In genomic region chr1:205261946-205262668, GRCh38 we compare ENCODE assay signal across 16 cellular contexts. TPM values are rescaled to one million over a fixed set of nuclear protein-coding genes. Genes with fewer than 3 reads are reported as not detected.
DNase-seq lines count a peak whose midpoint lies in the region; ATAC-seq, FAIRE-seq and TF ChIP-seq lines count a peak whose summit lies in the region.
"Had no signal": no experiment of that assay in that cellular context is flagged by ENCODE, and none has a peak within 500 bp of the region (broad histone marks: within the 10 kb centered on the region; RNA-seq: fewer than 3 reads in every experiment).

No MANE protein-coding gene starts in this region.

- 37% methylated on average over 5 of the region's 5 CpGs for whole genome bisulfite sequencing in K562 (ENCODE audit: insufficient coverage, low coverage, missing lambda C conversion rate)

- no peak for TF ChIP-seq POLR2A in K562 (conservative IDR thresholded peaks at IDR 0.05)

- H3K4me3 Mint-ChIP-seq in naive thymus-derived CD4-positive, alpha-beta T cell: no peak overlapping the region
- H3K4me3 Mint-ChIP-seq: memory B cell had no signal

- peaks cover 0 to 20% (median 7%) of the 10 kb centered on the region in 7 donors for H3K4me1 Mint-ChIP-seq in naive thymus-derived CD4-positive, alpha-beta T cell
- H3K4me1 Mint-ChIP-seq: memory B cell had no signal

- H2AFZ ChIP-seq in K562 (ENCODE audit: low read depth, low read length): no peak overlapping the region

- TF ChIP-seq CTCF in AG10803 (conservative IDR thresholded peaks at IDR 0.05; ENCODE audit: low read length) (no peak), K562 (IDR thresholded peaks at IDR 0.05 in 2 of 3, conservative IDR thresholded peaks at IDR 0.05 in 1 of 3; ENCODE audit: insufficient read depth in 2 of 3, low read depth in 1 of 3, low read length in 3 of 3) (no peak)

- no peaks in the 10 kb centered on the region for H3K79me2 ChIP-seq in K562 (ENCODE audit: control insufficient read depth, insufficient read depth, low read length)

- no peak overlapping the region for H3K27ac Mint-ChIP-seq in naive thymus-derived CD4-positive, alpha-beta T cell
- H3K27ac Mint-ChIP-seq: memory B cell had no signal

- H3K4me1 ChIP-seq in K562 (replicated peaks in 1 of 2; ENCODE audit: control insufficient read depth in 2 of 2, insufficient read depth in 2 of 2, low read length in 2 of 2): peaks cover 32 to 37% of the 10 kb centered on the region in 2 experiments
- no peaks in the 10 kb centered on the region for H3K4me1 ChIP-seq in naive thymus-derived CD4-positive, alpha-beta T cell (ENCODE audit: control insufficient read depth in 2 of 2, insufficient read depth in 2 of 2, low read length in 2 of 2)
- H3K4me1 ChIP-seq: tibial artery had no signal

- BruUV-seq in K562 (replicated peaks; lab: Mats Ljungman, UMichigan): no TSS peak

- intact Hi-C loops in K562 (cut with micrococcal nuclease): no loop called here
- intact Hi-C loops in naive thymus-derived CD4-positive, alpha-beta T cell (cut with micrococcal nuclease): no loop called here

- ATAC-seq in K562: no peak
- ATAC-seq in naive thymus-derived CD4-positive, alpha-beta T cell: no peak
- ATAC-seq in HG02588 (IDR thresholded peaks at IDR 0.05; ENCODE audit: unreplicated experiment): no peak

- H4K20me1 ChIP-seq in K562 (replicated peaks; ENCODE audit: control insufficient read depth, insufficient read depth, low read length): no peaks in the 10 kb centered on the region

- no peak overlapping the region for H3K4me3 ChIP-seq in AG10803 (ENCODE audit: low read length)
- no peak overlapping the region for H3K4me3 ChIP-seq in K562
- H3K4me3 ChIP-seq in naive thymus-derived CD4-positive, alpha-beta T cell (ENCODE audit: low read length): no peak overlapping the region
- H3K4me3 ChIP-seq: heart right ventricle, SK-N-MC, tibial artery had no signal

- in situ Hi-C loops in KBM-7 (cut with MboI; ENCODE audit: low pct_unique_long_range_greater_than_20kb, low sequenced_read_pairs) (no loop called here), K562 (cut with MboI) (no loop called here)

- H3K36me3 ChIP-seq in K562 (ENCODE audit: control insufficient read depth, insufficient read depth, low read length): no peaks in the 10 kb centered on the region
- H3K36me3 ChIP-seq in naive thymus-derived CD4-positive, alpha-beta T cell (ENCODE audit: control insufficient read depth in 2 of 3, insufficient read depth in 3 of 3, low read length in 3 of 3): no peaks in the 10 kb centered on the region
- H3K36me3 ChIP-seq: heart right ventricle, tibial artery had no signal

- H3K9ac ChIP-seq in K562 (ENCODE audit: insufficient read depth in 1 of 2, low read depth in 2 of 2, low read length in 2 of 2): no peak overlapping the region

- no peak overlapping the region for H3K4me2 ChIP-seq in K562 (ENCODE audit: insufficient read depth, low read length)

- no peaks in the 10 kb centered on the region for H3K36me3 Mint-ChIP-seq in naive thymus-derived CD4-positive, alpha-beta T cell
- H3K36me3 Mint-ChIP-seq: memory B cell had no signal

- no peak for FAIRE-seq in K562 (lab: Jason Lieb, UNC)

- no peaks in the 10 kb centered on the region for H3K27me3 Mint-ChIP-seq in naive thymus-derived CD4-positive, alpha-beta T cell

- H3K9me1 ChIP-seq in K562 (ENCODE audit: control insufficient read depth, insufficient read depth, low read length): no peaks in the 10 kb centered on the region

- H3K9me3 Mint-ChIP-seq in naive thymus-derived CD4-positive, alpha-beta T cell: no peaks in the 10 kb centered on the region
- H3K9me3 Mint-ChIP-seq: memory B cell had no signal

- DNase-seq in AG10803 (ENCODE audit: low read depth) (peak; percentile 45), KBM-7 (peak; percentile 39), K562 (ENCODE audit: extremely low read depth in 1 of 4, low spot score in 3 of 4) (no peak), DMS79 treated with DMSO at 0.1 percent for 48 hours (lab: John Stamatoyannopoulos, UW) (no peak), MV-4-11 (lab: John Stamatoyannopoulos, UW) (no peak)
- DNase-seq in naive thymus-derived CD4-positive, alpha-beta T cell: no peak
- DNase-seq: activated naive CD4-positive, alpha-beta T cell treated with Interleukin-2 at 50 U/mL for 16 hours; effector CD8-positive, alpha-beta T cell; heart right ventricle; MM.1S; NCI-H524; tibial artery had no signal

- POLR2A ChIA-PET in K562 (lab: Yijun Ruan, JAX): interaction anchor here (0.6 to 3.5 kb wide), 9 partner anchors 9 to 576 kb away, joined by 3 to 15 read pairs (median 3); partner anchors contain the start of gene LRRN2
- POLR2A ChIA-PET in naive thymus-derived CD4-positive, alpha-beta T cell (lab: Charles Lee): interaction anchor here (0.5 kb wide), 1 partner anchor 138 kb away, joined by 4 read pairs; no protein-coding TSS in a partner anchor

- TF ChIP-seq EP300 in K562 (IDR thresholded peaks at IDR 0.05; ENCODE audit: low read length): no peak

- no peak for TF ChIP-seq RAD21 in K562 (CRISPR knock-in tag; conservative IDR thresholded peaks at IDR 0.05 in 1 of 2, IDR thresholded peaks at IDR 0.05 in 1 of 2)

- 0 out of 5 replicates have a peak, but pooled peaks cover 0 to 4% of the 10 kb centered on the region in 2 experiments for H3K27me3 ChIP-seq in K562 (ENCODE audit: control insufficient read depth in 2 of 2, insufficient read depth in 2 of 2, low read length in 2 of 2)
- no peaks in the 10 kb centered on the region for H3K27me3 ChIP-seq in layer of hippocampus (ENCODE audit: control insufficient read depth, insufficient read depth, low read length)
- H3K27me3 ChIP-seq in naive thymus-derived CD4-positive, alpha-beta T cell (ENCODE audit: control insufficient read depth in 2 of 2, insufficient read depth in 2 of 2, low read length in 2 of 2): no peaks in the 10 kb centered on the region
- H3K27me3 ChIP-seq: heart right ventricle, tibial artery had no signal

- CTCF ChIA-PET in K562 (lab: Yijun Ruan, JAX; ENCODE audit: low intra/inter-chr PET ratio): no interaction called here
- CTCF ChIA-PET in naive thymus-derived CD4-positive, alpha-beta T cell (lab: Charles Lee): interaction anchor here (0.6 to 3.6 kb wide), 6 partner anchors 9 to 1584 kb away, joined by 3 to 12 read pairs (median 4); no protein-coding TSS in a partner anchor

- H3K27ac ChIP-seq in K562 (ENCODE audit: extremely low read depth, low read depth, low read length): no peak overlapping the region
- H3K27ac ChIP-seq in layer of hippocampus (ENCODE audit: low read depth, low read length): peak overlapping the region; percentile 2
- no peak overlapping the region for H3K27ac ChIP-seq in naive thymus-derived CD4-positive, alpha-beta T cell (ENCODE audit: low read depth, low read length)
- H3K27ac ChIP-seq: SK-N-MC, tibial artery had no signal

- H3K9me3 ChIP-seq in K562 (replicated peaks; ENCODE audit: control insufficient read depth, insufficient read depth, low read depth, low read length): no peaks in the 10 kb centered on the region
- no peaks in the 10 kb centered on the region for H3K9me3 ChIP-seq in naive thymus-derived CD4-positive, alpha-beta T cell (ENCODE audit: control insufficient read depth in 2 of 3, low read length in 3 of 3)
- H3K9me3 ChIP-seq: heart right ventricle, tibial artery had no signal

RNA-seq across cellular contexts. Expression of gene TMCC2, which starts 34.4 kb away (rescaled TPM):
- 0.44 and 1.0 TPM in 2 replicates for total RNA-seq in K562 (2011; cell fraction: chromatin; rRNA removed; ENCODE audit: low replicate concordance)
- total RNA-seq in K562 (2011; cell fraction: nucleolus; rRNA removed): 0.66 and 1.0 TPM in 2 replicates
- total RNA-seq in K562 (2011; cell fraction: nucleoplasm; rRNA removed): 0.51 and 1.1 TPM in 2 replicates
- 1.5 and 1.6 TPM in 2 replicates for total RNA-seq in K562 (2014; rRNA removed)
- total RNA-seq in K562 (2014; rRNA removed; fragmentation: Illumina TruSeq; extraction: Trizol): 0.48 and 0.62 TPM in 2 replicates
- 0.94 and 0.98 TPM in 2 replicates for total RNA-seq in K562 (2015; rRNA removed; fragmentation: Illumina TruSeq; extraction: Trizol)
- total RNA-seq in K562 (2021): 1.8 TPM in 2 replicates
- polyA plus RNA-seq in K562 (2011; rRNA removed): 0.60 and 1.3 TPM in 2 replicates
- 1.6 and 1.7 TPM in 2 replicates for polyA plus RNA-seq in K562 (2011; cell fraction: cytosol; rRNA removed)
- polyA plus RNA-seq in K562 (2011; cell fraction: nucleus; rRNA removed): 1.6 and 1.9 TPM in 2 replicates
- polyA plus RNA-seq in K562 (2012): 2.0 and 6.3 TPM in 2 replicates
- polyA plus RNA-seq in K562 (2014; fragmentation: Illumina TruSeq; extraction: Trizol): 1.2 and 1.3 TPM in 2 replicates
- polyA plus RNA-seq in K562 (2014; fragmentation: Nextera tagmentation; extraction: Ambion mirVana): under 1 TPM; 0.06 to 0.10 TPM
- polyA plus RNA-seq in K562 (2014; rRNA removed): 1.2 and 2.0 TPM in 2 replicates
- 0.74 and 1.3 TPM in 2 replicates for polyA minus RNA-seq in K562 (2011; rRNA and poly(A)+ RNA removed)
- 0.76 and 2.9 TPM in 2 replicates for polyA minus RNA-seq in K562 (2011; cell fraction: cytosol; rRNA and poly(A)+ RNA removed)
- polyA minus RNA-seq in K562 (2011; cell fraction: nucleus; rRNA and poly(A)+ RNA removed): 0.54 and 1.6 TPM in 2 replicates
- 1 to 10 TPM; 1.1 to 3.6 (median 1.8) TPM for total RNA-seq in naive thymus-derived CD4-positive, alpha-beta T cell
- polyA plus RNA-seq in naive thymus-derived CD4-positive, alpha-beta T cell: under 1 TPM; 0.30 to 0.38 TPM

RNA-seq across cellular contexts. Expression of gene DSTYK, which starts 50.6 kb away (rescaled TPM):
- 12.5 and 15.3 TPM in 2 replicates for total RNA-seq in K562 (2011; cell fraction: chromatin; rRNA removed; ENCODE audit: low replicate concordance)
- total RNA-seq in K562 (2011; cell fraction: nucleolus; rRNA removed): 6.3 and 7.2 TPM in 2 replicates
- 11.8 and 16.3 TPM in 2 replicates for total RNA-seq in K562 (2011; cell fraction: nucleoplasm; rRNA removed)
- total RNA-seq in K562 (2014; rRNA removed) (4.2 and 5.5 TPM in 2 replicates), K562 (2014; rRNA removed; fragmentation: Illumina TruSeq; extraction: Trizol) (7.0 TPM in 2 replicates), K562 (2015; rRNA removed; fragmentation: Illumina TruSeq; extraction: Trizol) (6.6 and 7.1 TPM in 2 replicates), K562 (2021) (6.2 and 7.3 TPM in 2 replicates)
- polyA plus RNA-seq in K562 (2011; rRNA removed) (6.3 and 7.0 TPM in 2 replicates), K562 (2014; fragmentation: Illumina TruSeq; extraction: Trizol) (6.3 and 6.9 TPM in 2 replicates), K562 (2014; fragmentation: Nextera tagmentation; extraction: Ambion mirVana) (1 to 10 TPM; 4.6 to 5.0 TPM), K562 (2014; rRNA removed) (4.8 and 5.4 TPM in 2 replicates)
- polyA plus RNA-seq in K562 (2011; cell fraction: cytosol; rRNA removed): 2.3 and 4.7 TPM in 2 replicates
- polyA plus RNA-seq in K562 (2011; cell fraction: nucleus; rRNA removed): 2.9 and 3.0 TPM in 2 replicates
- polyA plus RNA-seq in K562 (2012): 5.6 and 8.7 TPM in 2 replicates
- 11.5 and 13.9 TPM in 2 replicates for polyA minus RNA-seq in K562 (2011; rRNA and poly(A)+ RNA removed)
- polyA minus RNA-seq in K562 (2011; cell fraction: cytosol; rRNA and poly(A)+ RNA removed): 4.2 and 4.4 TPM in 2 replicates
- 4.6 and 8.2 TPM in 2 replicates for polyA minus RNA-seq in K562 (2011; cell fraction: nucleus; rRNA and poly(A)+ RNA removed)
- total RNA-seq in naive thymus-derived CD4-positive, alpha-beta T cell: 10 to 100 TPM; 11.3 to 18.5 (median 15.2) TPM
- polyA plus RNA-seq in naive thymus-derived CD4-positive, alpha-beta T cell: 1 to 10 TPM; 6.4 to 9.5 TPM

RNA-seq across cellular contexts. Expression of gene NUAK2, which starts 59.4 kb away (rescaled TPM):
- total RNA-seq in K562 (2011; cell fraction: chromatin; rRNA removed; ENCODE audit: low replicate concordance): 0.40 and 0.90 TPM in 2 replicates
- total RNA-seq in K562 (2011; cell fraction: nucleolus; rRNA removed): 0.39 and 0.83 TPM in 2 replicates
- total RNA-seq in K562 (2011; cell fraction: nucleoplasm; rRNA removed): 0.23 and 0.73 TPM in 2 replicates
- total RNA-seq in K562 (2014; rRNA removed) (0.05 and 0.29 TPM in 2 replicates), K562 (2014; rRNA removed; fragmentation: Illumina TruSeq; extraction: Trizol) (0.13 and 0.18 TPM in 2 replicates), K562 (2015; rRNA removed; fragmentation: Illumina TruSeq; extraction: Trizol) (0.14 and 0.15 TPM in 2 replicates), K562 (2021) (0.44 and 0.47 TPM in 2 replicates)
- polyA plus RNA-seq in K562 (2011; rRNA removed) (0.11 and 0.68 TPM in 2 replicates), K562 (2014; fragmentation: Illumina TruSeq; extraction: Trizol) (0.27 and 0.33 TPM in 2 replicates), K562 (2014; fragmentation: Nextera tagmentation; extraction: Ambion mirVana) (under 1 TPM; 0.04 to 0.10 TPM), K562 (2014; rRNA removed) (0.19 and 0.45 TPM in 2 replicates)
- 0.19 and 0.37 TPM in 2 replicates for polyA plus RNA-seq in K562 (2011; cell fraction: cytosol; rRNA removed)
- polyA plus RNA-seq in K562 (2011; cell fraction: nucleus; rRNA removed): 0.41 and 0.49 TPM in 2 replicates
- polyA plus RNA-seq in K562 (2012): 0.20 and 0.60 TPM in 2 replicates
- polyA minus RNA-seq in K562 (2011; rRNA and poly(A)+ RNA removed): 0.28 and 0.39 TPM in 2 replicates
- 0.48 and 0.64 TPM in 2 replicates for polyA minus RNA-seq in K562 (2011; cell fraction: cytosol; rRNA and poly(A)+ RNA removed)
- 0.54 and 0.78 TPM in 2 replicates for polyA minus RNA-seq in K562 (2011; cell fraction: nucleus; rRNA and poly(A)+ RNA removed)
- total RNA-seq in naive thymus-derived CD4-positive, alpha-beta T cell: 10 to 100 TPM in 4 of 5 experiments, 1 to 10 TPM in 1; 9.1 to 57.8 (median 23.0) TPM
- polyA plus RNA-seq in naive thymus-derived CD4-positive, alpha-beta T cell: 10 to 100 TPM; 40.7 to 85.5 TPM

Comparison
In these comparisons a context has a peak if more than half of its experiments do, and no peak if none do; other contexts are left out.
1. DNase-seq: peak in AG10803 (single experiment) and KBM-7 (single experiment); none in K562 (0 of 4), DMS79 treated with DMSO at 0.1 percent for 48 hours (single experiment), MV-4-11 (single experiment) and naive thymus-derived CD4-positive, alpha-beta T cell (0 of 9).
2. RNA of gene NUAK2, which starts 59.4 kb away (total RNA-seq): 9.1 to 57.8 TPM in naive thymus-derived CD4-positive, alpha-beta T cell; 0.05 to 0.90 TPM in K562; every median in the first group is over 4 times any median in the second.